Comparison of ENCODE assay signal across 15 cellular contexts in the genomic region with DNA sequence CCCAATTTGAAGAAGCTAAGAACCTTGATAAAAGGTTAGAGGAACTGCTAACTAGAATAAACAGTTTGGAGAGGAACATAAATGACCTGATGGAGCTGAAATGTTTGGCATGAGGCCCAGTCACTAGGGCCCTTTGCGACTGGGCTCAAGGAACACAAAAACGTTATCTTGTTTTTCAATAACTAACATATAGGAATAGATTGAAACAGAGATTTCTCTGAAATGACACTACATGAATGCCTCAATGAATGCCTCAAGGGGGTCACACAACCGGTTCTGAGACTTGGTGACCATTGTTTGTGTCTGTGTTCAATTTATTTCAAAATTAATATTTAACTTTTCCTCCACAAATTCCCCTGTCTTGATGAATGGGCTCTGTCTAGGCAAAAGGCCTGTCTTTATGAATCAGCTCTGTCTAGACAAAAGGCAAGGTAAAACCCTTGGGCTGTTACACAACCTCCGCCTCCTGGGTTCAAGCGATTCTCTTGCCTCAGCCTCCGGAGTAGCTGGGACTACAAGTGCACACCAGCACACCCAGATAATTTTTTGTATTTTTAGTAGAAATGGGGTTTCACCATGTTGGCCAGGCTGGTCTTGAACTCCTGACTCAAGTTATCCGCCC. TPM values are rescaled to one million over a fixed set of nuclear protein-coding genes. Genes with fewer than 3 reads are reported as not detected.
DNase-seq lines count a peak whose midpoint lies in the region; FAIRE-seq and TF ChIP-seq lines count a peak whose summit lies in the region.
"Had no signal": no experiment of that assay in that cellular context is flagged by ENCODE, and none has a peak within 500 bp of the region (broad histone marks: within the 10 kb centered on the region; RNA-seq: fewer than 3 reads in every experiment).

No MANE protein-coding gene starts in this region.

- WGBS in thymus, result 98% methylated on average over 7 of the region's 7 CpGs

- peak; percentile 17 for DNase-seq in NCI-H1105 treated with DMSO at 0.1 percent for 48 hours (lab: John Stamatoyannopoulos, UW)
- no peak for DNase-seq in NCI-H1105 (lab: John Stamatoyannopoulos, UW)
- DNase-seq in left kidney (ENCODE audit: low read depth, low spot score), result peak; percentile 43
- DNase-seq in H54 (ENCODE audit: insufficient read length, low spot score), result no peak
- no peak for DNase-seq in endothelial cell (ENCODE audit: low spot score)
- DNase-seq in cortex of kidney (lab: John Stamatoyannopoulos, UW), result no peak
- DNase-seq: NCI-H187 had no signal

- no peak overlapping the region for H3K4me3 ChIP-seq in thymus (ENCODE audit: low read length)
- H3K4me3 ChIP-seq: HAP-1 had no signal

- H3K36me3 Mint-ChIP-seq in endothelial cell (ENCODE audit: low read depth, unreplicated experiment), result peaks cover 29% of the 10 kb centered on the region

- H3K4me1 ChIP-seq in thymus (ENCODE audit: control insufficient read depth, insufficient read depth, low read length), result no peaks in the 10 kb centered on the region
- H3K4me1 ChIP-seq: HAP-1 had no signal

- no peaks in the 10 kb centered on the region for H3K27me3 ChIP-seq in thymus (ENCODE audit: control insufficient read depth, insufficient read depth)
- H3K27me3 ChIP-seq: heart right ventricle, left lung had no signal

- peaks cover 17% of the 10 kb centered on the region for H3K4me1 Mint-ChIP-seq in endothelial cell (ENCODE audit: unreplicated experiment)

- H3K27ac ChIP-seq in VCaP (0 out of 2 replicates have a peak overlapping the region, but pooled peaks have one; percentile 16), thymus (ENCODE audit: low read depth) (peak overlapping the region; percentile 5)
- H3K27ac ChIP-seq: 22Rv1 had no signal

- peaks cover 1% of the 10 kb centered on the region for H3K9me3 Mint-ChIP-seq in endothelial cell (ENCODE audit: unreplicated experiment)

- H3K27me3 Mint-ChIP-seq in endothelial cell (ENCODE audit: unreplicated experiment), result peaks cover 2% of the 10 kb centered on the region
- H3K27me3 Mint-ChIP-seq: naive B cell had no signal

- TF ChIP-seq POLR2A in H54 (IDR thresholded peaks at IDR 0.05; ENCODE audit: low read depth, low read length), result no peak

- no peak for FAIRE-seq in H54 (lab: Jason Lieb, UNC)

- H3K27ac Mint-ChIP-seq in endothelial cell (ENCODE audit: unreplicated experiment), result no peak overlapping the region

- peaks cover 3% of the 10 kb centered on the region for H3K36me3 ChIP-seq in thymus (ENCODE audit: control insufficient read depth, insufficient read depth)
- H3K36me3 ChIP-seq: HAP-1 had no signal

- TF ChIP-seq CTCF in VCaP (conservative IDR thresholded peaks at IDR 0.05) (no peak), endothelial cell (IDR thresholded peaks at IDR 0.05; ENCODE audit: unreplicated experiment) (no peak)

- H3K4me3 Mint-ChIP-seq in endothelial cell (ENCODE audit: unreplicated experiment), result no peak overlapping the region

- H3K9me3 ChIP-seq in thymus (ENCODE audit: control insufficient read depth), result no peaks in the 10 kb centered on the region
- H3K9me3 ChIP-seq: HAP-1, thoracic aorta had no signal

RNA-seq across cellular contexts. Expression of a gene that starts 0.9 kb away (rescaled TPM):
- polyA plus RNA-seq in thymus, result 4.8 TPM
- total RNA-seq in endothelial cell (ENCODE audit: unreplicated experiment), result 11.5 TPM

Comparison
In these comparisons a context has a peak if more than half of its experiments do, and no peak if none do; other contexts are left out.
1. DNase-seq: peak in NCI-H1105 treated with DMSO at 0.1 percent for 48 hours (single experiment) and left kidney (single experiment); none in NCI-H1105 (single experiment), H54 (single experiment), endothelial cell (single experiment) and cortex of kidney (single experiment).